In the genomic region with DNA sequence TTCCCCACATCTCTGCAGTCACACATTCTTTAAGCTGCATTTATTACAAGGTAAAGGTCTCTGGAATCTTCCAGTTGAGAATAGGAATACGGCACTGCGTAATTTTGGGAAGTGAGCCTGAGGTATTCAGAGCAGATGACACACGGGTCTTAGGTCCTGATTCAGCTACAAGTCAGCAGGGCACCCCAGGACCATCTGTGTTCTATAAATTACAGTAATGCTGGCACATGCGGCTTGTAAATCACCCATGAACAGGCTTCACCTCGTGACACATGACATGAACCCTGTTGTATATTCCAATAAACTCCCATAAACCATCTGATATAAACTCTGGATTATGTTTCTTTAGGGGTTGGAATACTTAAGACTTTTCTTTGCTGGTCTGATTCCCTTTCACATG, we compare ENCODE assay signal across 10 cellular contexts.
"Had no signal": no experiment of that assay in that cellular context is flagged by ENCODE, and none has a peak within 500 bp of the region (broad histone marks: within the 10 kb centered on the region; RNA-seq: fewer than 3 reads in every experiment).

No MANE protein-coding gene starts in this region.

- H3K27me3 ChIP-seq: gastroesophageal sphincter, left lung, tibial artery had no signal

- DNase-seq: activated CD4-positive, alpha-beta T cell treated with anti-CD3 and anti-CD28 coated beads for 36 hours; activated naive CD4-positive, alpha-beta T cell treated with anti-CD3 and anti-CD28 coated beads for 36 hours; islet precursor cell; left lung; pancreas; T-helper 9 cell; tibial artery had no signal

- H3K27ac ChIP-seq: gastroesophageal sphincter, left lung, pancreas, tibial artery, VCaP had no signal

- H3K4me3 ChIP-seq: gastroesophageal sphincter, left lung, pancreas, tibial artery had no signal

- ATAC-seq: activated CD4-positive, alpha-beta T cell treated with anti-CD3 and anti-CD28 coated beads for 36 hours; gastroesophageal sphincter; left lung; pancreas; stimulated activated memory B cell treated with anti-CD40 and anti-IgM and Interleukin-4, amounts not matched to agents 10 μg/mL and 1 μg/mL and 100 μg/mL, for 72 hours had no signal

- H3K4me1 ChIP-seq: gastroesophageal sphincter, left lung, pancreas, tibial artery had no signal

- H3K9me3 ChIP-seq: gastroesophageal sphincter, pancreas, tibial artery had no signal

- H3K36me3 ChIP-seq: gastroesophageal sphincter, left lung, pancreas, tibial artery had no signal
